ENCODE assay signal across 14 cellular contexts in the genomic region with DNA sequence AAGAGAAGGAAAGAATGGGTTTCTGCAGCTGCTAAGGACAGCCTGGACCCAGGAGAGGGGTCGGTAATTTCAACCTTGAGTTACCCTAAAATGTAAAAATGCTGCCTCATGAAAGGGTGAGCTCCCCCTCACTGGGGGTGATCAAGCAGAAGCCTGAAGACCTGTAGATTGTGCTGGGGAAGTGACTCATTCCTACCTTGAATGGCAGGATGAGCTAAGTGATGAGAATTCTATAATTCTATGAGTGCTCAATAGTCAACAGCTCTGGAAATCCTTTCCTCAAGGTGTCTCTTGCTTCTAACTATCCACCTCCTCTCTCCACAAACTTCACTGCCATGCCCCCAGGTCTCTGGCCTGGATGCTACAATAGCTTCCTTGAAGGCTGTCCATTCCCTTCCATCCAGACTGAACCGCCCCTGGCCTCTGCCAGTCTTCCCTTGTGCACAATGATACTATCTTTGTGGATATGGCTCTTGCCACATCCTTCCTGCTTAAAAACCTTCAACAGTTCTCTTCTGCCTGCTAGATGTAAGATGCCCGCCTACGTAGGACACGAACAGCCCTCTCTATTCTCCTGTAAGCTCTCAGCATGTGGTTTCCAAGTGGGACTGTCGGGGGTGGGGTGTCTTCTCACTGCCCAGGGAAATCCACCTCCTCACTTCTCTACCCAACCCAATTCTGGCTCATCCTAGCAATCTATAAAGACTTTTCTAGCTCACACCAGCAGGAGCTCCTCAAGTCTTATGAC. TPM values are rescaled to one million over a fixed set of nuclear protein-coding genes. Genes with fewer than 3 reads are reported as not detected.
DNase-seq lines count a peak whose midpoint lies in the region; ATAC-seq, FAIRE-seq and TF ChIP-seq lines count a peak whose summit lies in the region.
"Had no signal": no experiment of that assay in that cellular context is flagged by ENCODE, and none has a peak within 500 bp of the region (broad histone marks: within the 10 kb centered on the region; RNA-seq: fewer than 3 reads in every experiment).

No MANE protein-coding gene starts in this region.

- H3K18ac ChIP-seq in H9 (ENCODE audit: insufficient read length, low read depth, low read length), result no peak overlapping the region

- H3K14ac ChIP-seq in H9 (ENCODE audit: insufficient read depth, low read length), result 0 out of 2 replicates have a peak overlapping the region, but pooled peaks have one; percentile 33

- H3K4me1 ChIP-seq in A549, result peaks cover 41% of the 10 kb centered on the region
- no peaks in the 10 kb centered on the region; the same call in 1 of the 2 replicates for H3K4me1 ChIP-seq in H9 (ENCODE audit: insufficient read depth, low read length)
- no peaks in the 10 kb centered on the region for H3K4me1 ChIP-seq in Peyer's patch
- H3K4me1 ChIP-seq in upper lobe of left lung, result no peaks in the 10 kb centered on the region

- no peak overlapping the region for H3K4me3 Mint-ChIP-seq in H9
- H3K4me3 Mint-ChIP-seq: central memory CD8-positive, alpha-beta T cell had no signal

- TF ChIP-seq RAD21 in A549 (conservative IDR thresholded peaks at IDR 0.05 in 1 of 2, IDR thresholded peaks at IDR 0.05 in 1 of 2), result no peak

- H3K36me3 Mint-ChIP-seq in H9 (ENCODE audit: insufficient read depth in 1 of 3, low read depth in 3 of 3), result no peaks in the 10 kb centered on the region

- H3K36me3 ChIP-seq in Peyer's patch (peaks cover 0 to 10% (median 0%) of the 10 kb centered on the region in 3 donors), upper lobe of left lung (no peaks in the 10 kb centered on the region)
- H3K36me3 ChIP-seq: WERI-Rb-1 had no signal

- no peak overlapping the region for H3T11ph ChIP-seq in H9 (ENCODE audit: low read length)

- H2BK20ac ChIP-seq in H9 (ENCODE audit: low read depth, low read length, poor library complexity, severe bottlenecking), result no peak overlapping the region

- no peak overlapping the region for H3K4me3 ChIP-seq in A549
- H3K4me3 ChIP-seq in Peyer's patch, result no peak overlapping the region
- H3K4me3 ChIP-seq in upper lobe of left lung, result no peak overlapping the region

- H2BK120ac ChIP-seq in H9 (ENCODE audit: low read depth, low read length, poor library complexity, severe bottlenecking), result no peak overlapping the region

- WGBS in A549 (ENCODE audit: missing lambda C conversion rate), result 96% methylated on average over 6 of the region's 6 CpGs
- WGBS in H9 (ENCODE audit: extremely low coverage, insufficient read length, low lambda C conversion rate), result no CpG with 5 or more reads among the region's 6 CpGs
- WGBS in upper lobe of left lung, 2 donors, result 58 to 79% methylated on average over 6 of the region's 6 CpGs

- H2BK12ac ChIP-seq in H9 (ENCODE audit: insufficient read length, low read depth, low read length), result no peak overlapping the region

- H3K79me1 ChIP-seq in H9 (ENCODE audit: insufficient read depth, low read depth, low read length, poor library complexity, severe bottlenecking), result no peaks in the 10 kb centered on the region

- ATAC-seq in A549 (no peak), GM18909 (IDR thresholded peaks at IDR 0.05; ENCODE audit: poor library complexity, unreplicated experiment) (no peak), upper lobe of left lung (ENCODE audit: low FRiP score in 2 of 2) (no peak)

- H3K9me3 ChIP-seq in A549 (no peaks in the 10 kb centered on the region), H9 (ENCODE audit: control insufficient read depth, low read depth, low read length) (no peaks in the 10 kb centered on the region), Peyer's patch (no peaks in the 10 kb centered on the region), upper lobe of left lung (no peaks in the 10 kb centered on the region)

- H4K91ac ChIP-seq in H9 (ENCODE audit: insufficient read length, low read depth, low read length), result no peak overlapping the region

- H3K23me2 ChIP-seq in H9 (ENCODE audit: insufficient read length, low read depth, low read length, poor library complexity, severe bottlenecking), result no peaks in the 10 kb centered on the region

- H3K4me2 ChIP-seq in A549 (peak overlapping the region; percentile 14; the same call in 1 of the 3 replicates), H9 (ENCODE audit: insufficient read depth, insufficient read length, low read length) (no peak overlapping the region)

- H3K4me1 Mint-ChIP-seq in H9, result peaks cover 9 to 22% of the 10 kb centered on the region in 2 experiments
- H3K4me1 Mint-ChIP-seq: central memory CD8-positive, alpha-beta T cell had no signal

- no peak for TF ChIP-seq POLR2A in A549 (IDR thresholded peaks at IDR 0.05; ENCODE audit: low read length)
- no peak for TF ChIP-seq POLR2A in Peyer's patch (IDR thresholded peaks at IDR 0.05)
- no peak for TF ChIP-seq POLR2A in upper lobe of left lung (IDR thresholded peaks at IDR 0.05)

- no peaks in the 10 kb centered on the region for H4K20me1 ChIP-seq in H9 (ENCODE audit: control insufficient read depth, insufficient read depth, insufficient read length)

- H2BK15ac ChIP-seq in H9 (ENCODE audit: low read depth, low read length), result no peak overlapping the region

- peak overlapping the region; percentile 43 to 59; a peak in 5 of 6 replicates for H3K27ac ChIP-seq in A549
- no peak overlapping the region for H3K27ac ChIP-seq in H9 (ENCODE audit: insufficient read length, low read depth, low read length)
- peak overlapping the region; percentile 61 for H3K27ac ChIP-seq in epithelial cell of prostate
- H3K27ac ChIP-seq in Peyer's patch, result no peak overlapping the region
- H3K27ac ChIP-seq in upper lobe of left lung, result no peak overlapping the region
- H3K27ac ChIP-seq: HL-60, WERI-Rb-1 had no signal

- H3K9me3 Mint-ChIP-seq in H9, result no peaks in the 10 kb centered on the region
- H3K9me3 Mint-ChIP-seq: central memory CD8-positive, alpha-beta T cell had no signal

- H3K9ac ChIP-seq in H9 (ENCODE audit: extremely low read depth, insufficient read length, low read length), result no peak overlapping the region

- H2AK5ac ChIP-seq in H9 (ENCODE audit: insufficient read length, low read length), result no peak overlapping the region

- FAIRE-seq in A549 (lab: Jason Lieb, UNC), result no peak
- FAIRE-seq: endometrium had no signal

- no peak overlapping the region for H3K4ac ChIP-seq in H9 (ENCODE audit: low read depth, low read length)

- no peak overlapping the region for H2AFZ ChIP-seq in H9 (ENCODE audit: low read length)

- H3K27ac Mint-ChIP-seq in H9, result no peak overlapping the region

- TF ChIP-seq EP300 in A549 (IDR thresholded peaks at IDR 0.05), result no peak
- TF ChIP-seq EP300 in upper lobe of left lung (IDR thresholded peaks at IDR 0.05), result no peak

- H3K23ac ChIP-seq in H9 (ENCODE audit: insufficient read length, low read depth, low read length), result no peak overlapping the region

- H3K27me3 Mint-ChIP-seq in H9 (ENCODE audit: low read depth), result no peaks in the 10 kb centered on the region

- H4K8ac ChIP-seq in H9 (replicated peaks; ENCODE audit: insufficient read length, low read depth, low read length), result no peak overlapping the region

- no peak overlapping the region for H4K5ac ChIP-seq in H9 (ENCODE audit: insufficient read length, low read depth, low read length)

- POLR2A ChIA-PET in A549 (lab: Yijun Ruan, JAX), result no interaction called here

- H2BK5ac ChIP-seq in H9 (ENCODE audit: insufficient read length, low read length), result no peak overlapping the region

- CTCF ChIA-PET in A549 (lab: Yijun Ruan, JAX), result interaction anchor here (0.6 to 15.1 kb wide), 10 partner anchors 7 to 74 kb away, joined by 3 to 173 read pairs (median 3); no protein-coding TSS in a partner anchor

- H3K27me3 ChIP-seq in H9 (ENCODE audit: insufficient read depth, low read length) (no peaks in the 10 kb centered on the region), Peyer's patch (no peaks in the 10 kb centered on the region), upper lobe of left lung (no peaks in the 10 kb centered on the region)

- TF ChIP-seq CTCF in A549 (IDR thresholded peaks at IDR 0.05), result no peak
- no peak for TF ChIP-seq CTCF in H9 (conservative IDR thresholded peaks at IDR 0.05)
- TF ChIP-seq CTCF in Peyer's patch (IDR thresholded peaks at IDR 0.05), result no peak
- no peak for TF ChIP-seq CTCF in upper lobe of left lung (IDR thresholded peaks at IDR 0.05)

- no peak overlapping the region for H3K56ac ChIP-seq in H9 (ENCODE audit: insufficient read length, low read depth, low read length)

- no peak for DNase-seq in A549 (ENCODE audit: low read depth in 1 of 2, low spot score in 1 of 2)
- no peak for DNase-seq in H9
- DNase-seq in activated CD4-positive, alpha-beta T cell treated with anti-CD3 and anti-CD28 coated beads, Interleukin-2, amount 50 U/mL, for 48 hours, result peak; percentile 10 to 37
- DNase-seq in epithelial cell of prostate (ENCODE audit: low read depth, low spot score), result no peak
- no peak for DNase-seq in SIG-M5 (lab: John Stamatoyannopoulos, UW)
- DNase-seq in Peyer's patch, result no peak
- DNase-seq in upper lobe of left lung, result no peak
- DNase-seq: activated effector memory CD4-positive, alpha-beta T cell treated with anti-CD3 and anti-CD28 coated beads, Interleukin-2, amount 50 U/mL, for 16 hours; DMS79; WERI-Rb-1 had no signal

- no peaks in the 10 kb centered on the region for H3K79me2 ChIP-seq in H9 (ENCODE audit: insufficient read depth, low read length)

TF ChIP-seq in A549, 52 proteins besides CTCF, POLR2A, EP300 and RAD21 (continues in another document):
- TF ChIP-seq, protein P1, sequence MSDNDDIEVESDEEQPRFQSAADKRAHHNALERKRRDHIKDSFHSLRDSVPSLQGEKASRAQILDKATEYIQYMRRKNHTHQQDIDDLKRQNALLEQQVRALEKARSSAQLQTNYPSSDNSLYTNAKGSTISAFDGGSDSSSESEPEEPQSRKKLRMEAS (IDR thresholded peaks at IDR 0.05), result no peak
- TF ChIP-seq, protein P2, sequence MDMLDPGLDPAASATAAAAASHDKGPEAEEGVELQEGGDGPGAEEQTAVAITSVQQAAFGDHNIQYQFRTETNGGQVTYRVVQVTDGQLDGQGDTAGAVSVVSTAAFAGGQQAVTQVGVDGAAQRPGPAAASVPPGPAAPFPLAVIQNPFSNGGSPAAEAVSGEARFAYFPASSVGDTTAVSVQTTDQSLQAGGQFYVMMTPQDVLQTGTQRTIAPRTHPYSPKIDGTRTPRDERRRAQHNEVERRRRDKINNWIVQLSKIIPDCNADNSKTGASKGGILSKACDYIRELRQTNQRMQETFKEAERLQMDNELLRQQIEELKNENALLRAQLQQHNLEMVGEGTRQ (IDR thresholded peaks at IDR 0.05), result no peak
- TF ChIP-seq RNF2 (IDR thresholded peaks at IDR 0.05; ENCODE audit: borderline replicate concordance, low read depth) (no peak), ZFP36 (IDR thresholded peaks at IDR 0.05; ENCODE audit: borderline replicate concordance, partially characterized antibody) (no peak), RFX5 (IDR thresholded peaks at IDR 0.05) (no peak), MAZ (IDR thresholded peaks at IDR 0.05; ENCODE audit: borderline replicate concordance, low read depth, low read length) (no peak)

RNA-seq across cellular contexts. Expression of a gene that starts 50.6 kb away (rescaled TPM):
- polyA plus RNA-seq in A549 (2011; rRNA removed) (20.3 and 30.6 TPM in 2 replicates), A549 (2017; fragmentation: RNase III; extraction: RNeasy Plus Mini Kit Qiagen cat#74134 plus additional on column Dnase treatment) (8.5 to 8.9 TPM (median 8.6 TPM) in 3 replicates)
- polyA plus RNA-seq in A549 (2012; cell fraction: cytosol; rRNA removed), result 7.5 and 8.3 TPM in 2 replicates
- 9.8 and 15.0 TPM in 2 replicates for polyA plus RNA-seq in A549 (2012; cell fraction: nucleus; rRNA removed)
- polyA minus RNA-seq in A549 (2011; rRNA and poly(A)+ RNA removed), result 15.7 and 18.3 TPM in 2 replicates
- total RNA-seq in H9 (2021) (2.2 and 2.6 TPM in 2 replicates), Peyer's patch (10 to 100 TPM; 17.3 to 53.6 (median 37.4) TPM), upper lobe of left lung (10 to 100 TPM; 10.2 to 26.2 (median 15.2) TPM)

Comparison
In these comparisons a context has a peak if more than half of its experiments do, and no peak if none do; other contexts are left out.
1. DNase-seq: peak in activated CD4-positive, alpha-beta T cell treated with anti-CD3 and anti-CD28 coated beads, Interleukin-2, amount 50 U/mL, for 48 hours (2 of 2); none in A549 (0 of 2), H9 (single experiment), epithelial cell of prostate (single experiment), SIG-M5 (single experiment), Peyer's patch (0 of 3) and upper lobe of left lung (0 of 2).
2. H3K27ac ChIP-seq: peak in A549 (2 of 2) and epithelial cell of prostate (single experiment); none in H9 (single experiment), Peyer's patch (0 of 4) and upper lobe of left lung (0 of 4).